18 cellular contexts compared by ENCODE assay signal in the genomic region with DNA sequence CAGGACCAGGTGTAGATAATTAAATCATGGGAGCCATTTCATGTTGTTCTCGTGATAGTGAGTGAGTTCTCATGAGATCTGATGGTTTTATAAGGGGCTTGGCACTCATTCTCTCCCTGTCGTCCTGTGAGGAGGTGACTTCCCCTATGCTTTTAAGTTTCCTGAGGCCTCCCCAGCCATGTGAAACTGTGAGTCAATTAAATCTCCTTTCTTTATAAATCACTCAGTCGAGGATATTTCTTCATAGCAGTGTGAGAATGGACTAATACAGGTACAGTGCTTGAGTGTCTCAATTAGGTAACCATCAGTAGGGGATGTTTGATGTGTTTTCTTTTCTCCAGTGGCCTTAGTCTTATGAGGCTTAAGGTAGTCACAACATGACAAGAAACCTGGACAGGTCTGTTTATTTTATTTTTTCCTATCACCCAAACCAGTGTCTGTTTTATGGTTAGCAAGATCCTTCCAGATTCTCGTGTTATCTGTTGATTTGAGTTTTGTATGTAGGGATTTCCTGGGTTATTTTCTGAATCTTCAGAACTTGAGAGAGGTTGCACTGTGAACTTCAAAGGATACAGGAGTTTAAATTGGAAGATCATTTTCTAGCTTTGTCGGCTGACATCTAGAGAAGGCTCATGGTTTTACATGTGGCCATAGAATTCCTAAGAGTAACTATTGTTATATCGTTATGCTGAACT. TPM values are rescaled to one million over a fixed set of nuclear protein-coding genes. Genes with fewer than 3 reads are reported as not detected.
DNase-seq lines count a peak whose midpoint lies in the region; ATAC-seq and TF ChIP-seq lines count a peak whose summit lies in the region.
"Had no signal": no experiment of that assay in that cellular context is flagged by ENCODE, and none has a peak within 500 bp of the region (broad histone marks: within the 10 kb centered on the region; RNA-seq: fewer than 3 reads in every experiment).

No MANE protein-coding gene starts in this region.

- intact Hi-C loops in activated T-helper 2 cell treated with anti-CD3 and anti-CD28 coated beads, Interferon-gamma antibody, Interleukin-2, Interleukin-4, amounts not matched to agents 10 μg/mL and 5 μg/mL and 100 μg/mL, durations not matched to agents 14 hours and 24 hours and 36 hours (cut with micrococcal nuclease) = loop anchor here (5.0 kb wide), 2 partner anchors 460 to 525 kb away; no protein-coding TSS in a partner anchor

- peak; percentile 86 to 87 for ATAC-seq in activated T-cell treated with anti-CD3 and anti-CD28 coated beads, Interleukin-2, amount 50 U/mL, for 4 hours
- peak; percentile 54 to 68 for ATAC-seq in stimulated activated naive B cell treated with anti-CD40 and anti-IgM and Interleukin-4, amounts not matched to agents 10 μg/mL and 1 μg/mL and 100 μg/mL, for 72 hours (replicated peaks)
- ATAC-seq in HG03442 (IDR thresholded peaks at IDR 0.05; ENCODE audit: unreplicated experiment) = no peak
- ATAC-seq: mucosa of descending colon had no signal

- no peaks in the 10 kb centered on the region for H4K20me1 ChIP-seq in MM.1S (ENCODE audit: insufficient read depth, low read length)

- H2AFZ ChIP-seq in MM.1S (ENCODE audit: low read length) = no peak overlapping the region
- H2AFZ ChIP-seq: hepatocyte had no signal

- no peaks in the 10 kb centered on the region for H3K9me2 ChIP-seq in MM.1S (replicated peaks; ENCODE audit: insufficient read depth, low read length)

- H3K27ac Mint-ChIP-seq in activated T-helper 2 cell treated with anti-CD3 and anti-CD28 coated beads, Interferon-gamma antibody, Interleukin-2, Interleukin-4, amounts not matched to agents 10 μg/mL and 5 μg/mL and 100 μg/mL, durations not matched to agents 14 hours and 24 hours and 36 hours = peak overlapping the region; percentile 88
- H3K27ac Mint-ChIP-seq in stimulated activated naive B cell treated with anti-CD40 and anti-IgM and Interleukin-4, amounts not matched to agents 10 μg/mL and 1 μg/mL and 100 μg/mL, for 72 hours = peak overlapping the region; percentile 42

- H3K79me2 ChIP-seq in MM.1S (ENCODE audit: low read length) = no peaks in the 10 kb centered on the region

- DNase-seq in activated T-cell treated with anti-CD3 and anti-CD28 coated beads, Interleukin-2, amount 50 U/mL, for 4 hours = no peak
- no peak for DNase-seq in activated T-cell treated with anti-CD3 and anti-CD28 coated beads for 4 hours
- no peak for DNase-seq in MM.1S
- DNase-seq in activated T-helper 2 cell treated with anti-CD3 and anti-CD28 coated beads, Interferon-gamma antibody, Interleukin-2, Interleukin-4, amounts not matched to agents 10 μg/mL and 5 μg/mL and 100 μg/mL, durations not matched to agents 14 hours and 24 hours and 36 hours (ENCODE audit: low spot score) = no peak
- no peak for DNase-seq in stimulated activated naive B cell treated with anti-CD40 and anti-IgM and Interleukin-4, amounts not matched to agents 10 μg/mL and 1 μg/mL and 100 μg/mL, for 72 hours
- no peak for DNase-seq in hippocampal formation (lab: John Stamatoyannopoulos, UW)
- DNase-seq in NK-92 (lab: John Stamatoyannopoulos, UW; ENCODE audit: unreplicated experiment) = no peak
- DNase-seq: activated gamma-delta T cell treated with Interleukin-2 at 50 U/mL for 16 hours; DMS 273 treated with DMSO at 0.1 percent for 48 hours; effector CD4-positive, alpha-beta T cell; mucosa of descending colon; NCI-H1694 treated with DMSO at 0.1 percent for 48 hours; NCI-H510A treated with DMSO at 0.1 percent for 48 hours; SW 1271 had no signal

- peak overlapping the region; percentile 21; the same call in 1 of the 2 replicates for H3K4me2 ChIP-seq in MM.1S (ENCODE audit: low read depth, low read length)
- H3K4me2 ChIP-seq: hepatocyte had no signal

- no peaks in the 10 kb centered on the region for H3K9me3 ChIP-seq in MM.1S (replicated peaks; ENCODE audit: insufficient read depth, low read length)
- H3K9me3 ChIP-seq: breast epithelium, mucosa of descending colon, tibial nerve had no signal

- no peak for TF ChIP-seq CTCF in MM.1S (IDR thresholded peaks at IDR 0.05; ENCODE audit: low read length)

- no peaks in the 10 kb centered on the region for H3K27me3 ChIP-seq in MM.1S (replicated peaks; ENCODE audit: insufficient read depth, low read length)
- H3K27me3 ChIP-seq: breast epithelium, hepatocyte, tibial nerve had no signal

- no peak overlapping the region for H3K9ac ChIP-seq in MM.1S (ENCODE audit: low read length)

- peaks cover 22% of the 10 kb centered on the region for H3K36me3 Mint-ChIP-seq in activated T-cell treated with anti-CD3 and anti-CD28 coated beads, Interleukin-2, amount 50 U/mL, for 4 hours (ENCODE audit: insufficient read depth)
- peaks cover 59% of the 10 kb centered on the region for H3K36me3 Mint-ChIP-seq in activated T-helper 2 cell treated with anti-CD3 and anti-CD28 coated beads, Interferon-gamma antibody, Interleukin-2, Interleukin-4, amounts not matched to agents 10 μg/mL and 5 μg/mL and 100 μg/mL, durations not matched to agents 14 hours and 24 hours and 36 hours (ENCODE audit: low read depth)
- H3K36me3 Mint-ChIP-seq in stimulated activated naive B cell treated with anti-CD40 and anti-IgM and Interleukin-4, amounts not matched to agents 10 μg/mL and 1 μg/mL and 100 μg/mL, for 72 hours = peaks cover 30 to 43% of the 10 kb centered on the region in 2 donors

- peaks cover 8% of the 10 kb centered on the region; the same call in 1 of the 2 replicates for H3F3A ChIP-seq in MM.1S (ENCODE audit: insufficient read depth, low read length)

- peaks cover 11% of the 10 kb centered on the region for H3K9me3 Mint-ChIP-seq in activated T-cell treated with anti-CD3 and anti-CD28 coated beads, Interleukin-2, amount 50 U/mL, for 4 hours
- peaks cover 31% of the 10 kb centered on the region for H3K9me3 Mint-ChIP-seq in activated T-helper 2 cell treated with anti-CD3 and anti-CD28 coated beads, Interferon-gamma antibody, Interleukin-2, Interleukin-4, amounts not matched to agents 10 μg/mL and 5 μg/mL and 100 μg/mL, durations not matched to agents 14 hours and 24 hours and 36 hours
- peaks cover 4 to 11% of the 10 kb centered on the region in 2 donors for H3K9me3 Mint-ChIP-seq in stimulated activated naive B cell treated with anti-CD40 and anti-IgM and Interleukin-4, amounts not matched to agents 10 μg/mL and 1 μg/mL and 100 μg/mL, for 72 hours

- H3K27me3 Mint-ChIP-seq in activated T-cell treated with anti-CD3 and anti-CD28 coated beads, Interleukin-2, amount 50 U/mL, for 4 hours (ENCODE audit: low read depth) = no peaks in the 10 kb centered on the region
- H3K27me3 Mint-ChIP-seq in activated T-helper 2 cell treated with anti-CD3 and anti-CD28 coated beads, Interferon-gamma antibody, Interleukin-2, Interleukin-4, amounts not matched to agents 10 μg/mL and 5 μg/mL and 100 μg/mL, durations not matched to agents 14 hours and 24 hours and 36 hours (ENCODE audit: low read depth) = no peaks in the 10 kb centered on the region
- no peaks in the 10 kb centered on the region for H3K27me3 Mint-ChIP-seq in stimulated activated naive B cell treated with anti-CD40 and anti-IgM and Interleukin-4, amounts not matched to agents 10 μg/mL and 1 μg/mL and 100 μg/mL, for 72 hours

- H3K4me3 Mint-ChIP-seq in activated T-cell treated with anti-CD3 and anti-CD28 coated beads, Interleukin-2, amount 50 U/mL, for 4 hours = peak overlapping the region; percentile 49
- peak overlapping the region; percentile 11 for H3K4me3 Mint-ChIP-seq in activated T-helper 2 cell treated with anti-CD3 and anti-CD28 coated beads, Interferon-gamma antibody, Interleukin-2, Interleukin-4, amounts not matched to agents 10 μg/mL and 5 μg/mL and 100 μg/mL, durations not matched to agents 14 hours and 24 hours and 36 hours (ENCODE audit: low read depth)
- no peak overlapping the region for H3K4me3 Mint-ChIP-seq in stimulated activated naive B cell treated with anti-CD40 and anti-IgM and Interleukin-4, amounts not matched to agents 10 μg/mL and 1 μg/mL and 100 μg/mL, for 72 hours

- peaks cover 36% of the 10 kb centered on the region for H3K4me1 Mint-ChIP-seq in activated T-cell treated with anti-CD3 and anti-CD28 coated beads, Interleukin-2, amount 50 U/mL, for 4 hours (ENCODE audit: low read depth)
- H3K4me1 Mint-ChIP-seq in activated T-helper 2 cell treated with anti-CD3 and anti-CD28 coated beads, Interferon-gamma antibody, Interleukin-2, Interleukin-4, amounts not matched to agents 10 μg/mL and 5 μg/mL and 100 μg/mL, durations not matched to agents 14 hours and 24 hours and 36 hours (ENCODE audit: low read depth) = peaks cover 31% of the 10 kb centered on the region
- peaks cover 26 to 40% of the 10 kb centered on the region in 2 donors for H3K4me1 Mint-ChIP-seq in stimulated activated naive B cell treated with anti-CD40 and anti-IgM and Interleukin-4, amounts not matched to agents 10 μg/mL and 1 μg/mL and 100 μg/mL, for 72 hours

- H3K27ac ChIP-seq in MM.1S (ENCODE audit: low read length) = no peak overlapping the region
- H3K27ac ChIP-seq: breast epithelium, hepatocyte, tibial nerve had no signal

- peak overlapping the region; percentile 1; the same call in 1 of the 2 replicates for H3K4me3 ChIP-seq in MM.1S (ENCODE audit: low read length)
- H3K4me3 ChIP-seq: breast epithelium, hepatocyte, mucosa of descending colon, tibial nerve had no signal

- H3K36me3 ChIP-seq in MM.1S (replicated peaks; ENCODE audit: insufficient read depth, low read length) = no peaks in the 10 kb centered on the region
- H3K36me3 ChIP-seq: breast epithelium had no signal

- peaks cover 21% of the 10 kb centered on the region for H3K4me1 ChIP-seq in MM.1S (ENCODE audit: low read length)
- H3K4me1 ChIP-seq: breast epithelium, tibial nerve had no signal

RNA-seq across cellular contexts. Expression of a gene that starts 32.1 kb away (rescaled TPM):
- total RNA-seq in activated T-cell treated with anti-CD3 and anti-CD28 coated beads, Interleukin-2, amount 50 U/mL, for 4 hours = 10 to 100 TPM; 12.5 to 16.9 (median 13.9) TPM
- 16.0 and 18.9 TPM in 2 replicates for total RNA-seq in activated T-helper 2 cell treated with anti-CD3 and anti-CD28 coated beads, Interferon-gamma antibody, Interleukin-2, Interleukin-4, amounts not matched to agents 10 μg/mL and 5 μg/mL and 100 μg/mL, durations not matched to agents 14 hours and 24 hours and 36 hours

RNA-seq across cellular contexts. Expression of a gene that starts 45.7 kb away (rescaled TPM):
- 10 to 100 TPM; 76.9 to 82.6 (median 79.2) TPM for total RNA-seq in activated T-cell treated with anti-CD3 and anti-CD28 coated beads, Interleukin-2, amount 50 U/mL, for 4 hours
- total RNA-seq in activated T-helper 2 cell treated with anti-CD3 and anti-CD28 coated beads, Interferon-gamma antibody, Interleukin-2, Interleukin-4, amounts not matched to agents 10 μg/mL and 5 μg/mL and 100 μg/mL, durations not matched to agents 14 hours and 24 hours and 36 hours = 111 and 115 TPM in 2 replicates

Comparison
In these comparisons a context has a peak if more than half of its experiments do, and no peak if none do; other contexts are left out.
1. H3K4me3 Mint-ChIP-seq: peak in activated T-cell treated with anti-CD3 and anti-CD28 coated beads, Interleukin-2, amount 50 U/mL, for 4 hours (single experiment) and activated T-helper 2 cell treated with anti-CD3 and anti-CD28 coated beads, Interferon-gamma antibody, Interleukin-2, Interleukin-4, amounts not matched to agents 10 μg/mL and 5 μg/mL and 100 μg/mL, durations not matched to agents 14 hours and 24 hours and 36 hours (single experiment); none in stimulated activated naive B cell treated with anti-CD40 and anti-IgM and Interleukin-4, amounts not matched to agents 10 μg/mL and 1 μg/mL and 100 μg/mL, for 72 hours (0 of 2).